In genomic region chr20:1802385-1803215, GRCh38 we compare ENCODE assay signal across 8 cellular contexts.
A peak's percentile ranks its signal among the peaks of the same experiment; 100 is the strongest.
DNase-seq lines count a peak whose midpoint lies in the region; ATAC-seq, FAIRE-seq and TF ChIP-seq lines count a peak whose summit lies in the region.

No MANE protein-coding gene starts in this region.

- H4K20me1 ChIP-seq in smooth muscle cell (ENCODE audit: low read depth) = no peaks in the 10 kb centered on the region

- H3K4me3 ChIP-seq in kidney (ENCODE audit: low read length in 2 of 2) (peak overlapping the region in 1 of 2 donors; percentile 46), smooth muscle cell (peak overlapping the region; percentile 73)

- H3K27ac ChIP-seq in caudate nucleus (ENCODE audit: low read depth, low read length) = peak overlapping the region; percentile 94
- H3K27ac ChIP-seq in kidney (ENCODE audit: low read depth in 2 of 2, low read length in 2 of 2) = no peak overlapping the region
- H3K27ac ChIP-seq in smooth muscle cell (ENCODE audit: low read depth) = no peak overlapping the region

- H2AFZ ChIP-seq in smooth muscle cell (ENCODE audit: low read depth) = peak overlapping the region; percentile 85

- H3K9me3 ChIP-seq in kidney (ENCODE audit: control insufficient read depth in 1 of 2, low read length in 2 of 2) (no peaks in the 10 kb centered on the region), smooth muscle cell (replicated peaks; ENCODE audit: low read depth) (no peaks in the 10 kb centered on the region)

- WGBS in smooth muscle cell (ENCODE audit: low lambda C conversion rate) = 3% methylated on average over 42 of the region's 42 CpGs

- H3K9ac ChIP-seq in kidney (ENCODE audit: low read length in 2 of 2) (no peak overlapping the region), smooth muscle cell (ENCODE audit: low read depth) (peak overlapping the region; percentile 25)

- intact Hi-C loops in kidney (cut with DNase I) = no loop called here

- no peaks in the 10 kb centered on the region for H3K27me3 ChIP-seq in smooth muscle cell (ENCODE audit: low read depth)

- no peaks in the 10 kb centered on the region for H3F3A ChIP-seq in smooth muscle cell (ENCODE audit: low read depth)

- TF ChIP-seq CTCF in kidney (IDR thresholded peaks at IDR 0.05; ENCODE audit: borderline replicate concordance, extremely low read depth, insufficient read depth) = peak; percentile 43
- TF ChIP-seq CTCF in smooth muscle cell (IDR thresholded peaks at IDR 0.05; ENCODE audit: borderline replicate concordance, insufficient read depth, poor library complexity, severe bottlenecking) = peak; percentile 52

- no peaks in the 10 kb centered on the region for H3K79me2 ChIP-seq in smooth muscle cell (ENCODE audit: low read depth)

- in situ Hi-C loops in SK-MEL-5 (cut with HindIII; ENCODE audit: low pct_unique_long_range_greater_than_20kb, low sequenced_read_pairs) = no loop called here

- ATAC-seq in HG02642 (IDR thresholded peaks at IDR 0.05; ENCODE audit: poor library complexity, unreplicated experiment) = no peak
- ATAC-seq in GM21367 (IDR thresholded peaks at IDR 0.05; ENCODE audit: unreplicated experiment) = no peak

- peak; percentile 72 for DNase-seq in EH (ENCODE audit: low read depth)
- DNase-seq in HK-2 (ENCODE audit: unreplicated experiment) = peak; percentile 76
- peak; percentile 74 for DNase-seq in SK-MEL-5 (ENCODE audit: low read depth, low spot score)
- peak in 59 of 61 donors; percentile 53 to 90 (median 78) for DNase-seq in caudate nucleus (lab: John Stamatoyannopoulos, UW)
- peak; percentile 84 for DNase-seq in kidney
- no peak for DNase-seq in smooth muscle cell (lab: John Stamatoyannopoulos, UW; ENCODE audit: unreplicated experiment)

- H3K36me3 ChIP-seq in kidney (ENCODE audit: control insufficient read depth in 1 of 2, insufficient read depth in 2 of 2, low read length in 2 of 2) (no peaks in the 10 kb centered on the region), smooth muscle cell (ENCODE audit: low read depth) (no peaks in the 10 kb centered on the region)

- no peak for FAIRE-seq in kidney (lab: Jason Lieb, UNC)

- H3K4me1 ChIP-seq in kidney (ENCODE audit: control insufficient read depth in 1 of 2, insufficient read depth in 1 of 2, low read depth in 1 of 2, low read length in 2 of 2) (no peaks in the 10 kb centered on the region), smooth muscle cell (ENCODE audit: low read depth) (peaks cover 3% of the 10 kb centered on the region)

- peak overlapping the region; percentile 84 for H3K4me2 ChIP-seq in smooth muscle cell
